ENCODE assay signal across 8 cellular contexts in the genomic region with DNA sequence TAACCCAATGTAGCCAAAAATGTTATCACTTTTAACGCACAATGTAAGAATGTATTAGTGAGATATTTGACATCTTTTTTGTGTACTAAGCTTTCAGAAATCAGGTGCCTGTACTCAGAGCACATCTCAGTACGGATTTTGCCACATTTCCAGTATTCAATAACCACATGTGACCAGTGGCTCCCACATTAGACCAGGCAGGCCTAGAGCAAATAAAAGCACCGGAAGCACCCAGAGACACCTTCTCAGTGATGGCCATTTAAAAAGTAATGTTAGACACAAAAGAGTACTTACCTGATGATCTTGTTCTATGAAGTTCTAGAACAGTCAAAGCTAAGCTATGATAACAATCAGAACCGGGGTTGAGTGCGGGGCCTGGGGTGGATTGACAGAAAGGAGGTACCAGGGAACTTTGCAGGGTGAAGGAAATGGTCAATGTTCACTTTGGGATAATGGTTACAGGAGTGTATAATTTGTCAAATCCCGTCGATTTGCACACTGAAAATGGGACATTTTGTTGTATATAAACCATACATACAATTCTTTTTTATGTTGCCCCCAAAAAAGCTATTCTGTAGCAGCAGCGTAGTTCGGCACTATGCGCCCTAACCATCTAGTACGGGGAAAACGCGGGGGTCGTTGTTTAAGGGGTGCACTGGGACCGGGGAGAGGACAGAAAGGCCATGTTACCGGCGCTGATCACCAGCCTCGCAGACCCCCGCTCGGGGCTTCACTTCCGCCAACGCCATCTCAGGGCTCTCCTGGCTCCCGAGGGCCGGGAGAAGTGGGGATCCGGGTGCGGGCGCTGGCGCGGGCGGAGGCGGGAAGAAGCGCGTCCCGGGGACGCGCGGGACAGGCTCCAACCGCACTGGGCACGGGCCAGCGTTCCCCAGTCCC.
DNase-seq lines count a peak whose midpoint lies in the region; ATAC-seq and TF ChIP-seq lines count a peak whose summit lies in the region.

No MANE protein-coding gene starts in this region.

- H3K9ac ChIP-seq in duodenal mucosa (ENCODE audit: low read depth in 1 of 2, low read length in 2 of 2) (peak overlapping the region; percentile 68 to 84), muscle layer of colon (ENCODE audit: low read length) (peak overlapping the region; percentile 33)

- H3K4me3 ChIP-seq in duodenal mucosa (ENCODE audit: low read depth in 1 of 2, low read length in 2 of 2) (peak overlapping the region; percentile 72 to 78), muscle layer of colon (ENCODE audit: low read depth in 1 of 2, low read length in 2 of 2) (peak overlapping the region; percentile 62 to 63)

- H3K27me3 ChIP-seq in duodenal mucosa (ENCODE audit: control insufficient read depth in 1 of 2, insufficient read depth in 2 of 2, low read length in 2 of 2) (no peaks in the 10 kb centered on the region), muscle layer of colon (ENCODE audit: control insufficient read depth in 1 of 2, insufficient read depth in 2 of 2, low read length in 2 of 2) (peaks cover 0 to 21% of the 10 kb centered on the region in 2 donors)

- no peaks in the 10 kb centered on the region for H3K36me3 ChIP-seq in duodenal mucosa (ENCODE audit: control insufficient read depth in 1 of 2, insufficient read depth in 2 of 2, low read length in 2 of 2)
- H3K36me3 ChIP-seq in muscle layer of colon (ENCODE audit: insufficient read depth, low read length): no peaks in the 10 kb centered on the region

- no peak overlapping the region for H3K27ac ChIP-seq in duodenal mucosa (ENCODE audit: low read depth, low read length)
- H3K27ac ChIP-seq in muscle layer of colon (ENCODE audit: low read depth, low read length): peak overlapping the region; percentile 70

- H3K4me1 ChIP-seq in duodenal mucosa (ENCODE audit: control insufficient read depth in 1 of 2, insufficient read depth in 2 of 2, low read length in 2 of 2) (peaks cover 0 to 4% of the 10 kb centered on the region in 2 donors), muscle layer of colon (ENCODE audit: insufficient read depth, low read length) (peaks cover 4% of the 10 kb centered on the region)

- CTCF ChIA-PET in GM10248 (lab: Yijun Ruan, JAX): interaction anchor here (1.1 to 2.3 kb wide), 2 partner anchors 8 to 15 kb away, joined by 3 to 7 read pairs; no protein-coding TSS in a partner anchor

- peak; percentile 20 for DNase-seq in GM10248 (ENCODE audit: extremely low spot score)
- peak; percentile 55 for DNase-seq in NCI-H69 (lab: John Stamatoyannopoulos, UW)
- no peak for DNase-seq in SKM-1 treated with dmso at 0.1 percent for 144 hours (lab: John Stamatoyannopoulos, UW; ENCODE audit: unreplicated experiment)
- DNase-seq in D341Med (ENCODE audit: low spot score): no peak
- no peak for DNase-seq in NCI-H1436 treated with DMSO at 0.1 percent for 48 hours (lab: John Stamatoyannopoulos, UW)

- TF ChIP-seq CTCF in GM10248 (IDR thresholded peaks at IDR 0.05; ENCODE audit: control extremely low read depth, extremely low read depth, low read depth, missing control alignments): no peak

- no peaks in the 10 kb centered on the region for H3K9me3 ChIP-seq in duodenal mucosa (ENCODE audit: control insufficient read depth in 1 of 2, low read length in 2 of 2)
- no peaks in the 10 kb centered on the region for H3K9me3 ChIP-seq in muscle layer of colon (ENCODE audit: low read length)

- POLR2A ChIA-PET in GM10248 (lab: Yijun Ruan, JAX): no interaction called here

- peak; percentile 35 for ATAC-seq in GM21447 (IDR thresholded peaks at IDR 0.05; ENCODE audit: unreplicated experiment)

Comparison
In these comparisons a context has a peak if more than half of its experiments do, and no peak if none do; other contexts are left out.
1. DNase-seq: peak in GM10248 (single experiment) and NCI-H69 (single experiment); none in SKM-1 treated with dmso at 0.1 percent for 144 hours (single experiment), D341Med (single experiment) and NCI-H1436 treated with DMSO at 0.1 percent for 48 hours (single experiment).